Comparison of ENCODE assay signal across 26 cellular contexts in genomic region chr10:124537891-124538290, GRCh38.
"Had no signal": no experiment of that assay in that cellular context is flagged by ENCODE, and none has a peak within 500 bp of the region (broad histone marks: within the 10 kb centered on the region; RNA-seq: fewer than 3 reads in every experiment).

No MANE protein-coding gene starts in this region.

- DNase-seq: activated CD4-positive, alpha-beta memory T cell treated with anti-CD3 and anti-CD28 coated beads, Interleukin-2, amount 10 ng/mL, durations not matched to agents 7 days and 5 days; activated CD4-positive, alpha-beta T cell treated with anti-CD3 and anti-CD28 coated beads for 36 hours; activated CD4-positive, alpha-beta T cell treated with anti-CD3 and anti-CD28 coated beads, Interleukin-2, amount 50 U/mL, for 1 hour; activated CD8-positive, alpha-beta memory T cell treated with anti-CD3 and anti-CD28 coated beads, Interleukin-2, amount 50 U/mL, for 4 hours; activated gamma-delta T cell treated with Interleukin-2 at 50 U/mL for 16 hours; activated naive CD4-positive, alpha-beta T cell treated with anti-CD3 and anti-CD28 coated beads, Interleukin-2, amount 10 ng/mL, durations not matched to agents 7 days and 5 days; activated naive CD8-positive, alpha-beta T cell treated with anti-CD3 and anti-CD28 coated beads for 36 hours; activated T-cell treated with anti-CD3 and anti-CD28 coated beads, Interleukin-2, amount 50 U/mL, for 72 hours; brain microvascular endothelial cell; cerebellar nuclear complex; KG1; NCI-H1092; NCI-H1417; NCI-H1694; NCI-H2029; NCI-H2107; NCI-H2171 treated with DMSO at 0.1 percent for 48 hours; NCI-H226; NCI-H526; NCI-H82; PC-3; SIG-M5; T-helper 1 cell had no signal

- H3K27ac ChIP-seq: brain microvascular endothelial cell, cardiac muscle cell, VCaP had no signal

- H3K4me3 Mint-ChIP-seq: activated CD4-positive, alpha-beta memory T cell treated with anti-CD3 and anti-CD28 coated beads, Interleukin-2, amount 10 ng/mL, durations not matched to agents 7 days and 5 days; activated CD4-positive, alpha-beta T cell treated with anti-CD3 and anti-CD28 coated beads for 36 hours; activated naive CD4-positive, alpha-beta T cell treated with anti-CD3 and anti-CD28 coated beads, Interleukin-2, amount 10 ng/mL, durations not matched to agents 7 days and 5 days; activated naive CD8-positive, alpha-beta T cell treated with anti-CD3 and anti-CD28 coated beads for 36 hours; activated T-cell treated with anti-CD3 and anti-CD28 coated beads, Interleukin-2, amount 50 U/mL, for 72 hours had no signal

- H3K36me3 Mint-ChIP-seq: activated naive CD4-positive, alpha-beta T cell treated with anti-CD3 and anti-CD28 coated beads, Interleukin-2, amount 10 ng/mL, durations not matched to agents 7 days and 5 days; activated naive CD8-positive, alpha-beta T cell treated with anti-CD3 and anti-CD28 coated beads for 36 hours had no signal

- H3K36me3 ChIP-seq: brain microvascular endothelial cell, cardiac muscle cell had no signal

- H3K27me3 Mint-ChIP-seq: activated CD4-positive, alpha-beta memory T cell treated with anti-CD3 and anti-CD28 coated beads, Interleukin-2, amount 10 ng/mL, durations not matched to agents 7 days and 5 days; activated CD4-positive, alpha-beta T cell treated with anti-CD3 and anti-CD28 coated beads for 36 hours; activated naive CD8-positive, alpha-beta T cell treated with anti-CD3 and anti-CD28 coated beads for 36 hours had no signal

- H3K4me3 ChIP-seq: cardiac muscle cell had no signal

- H3K4me1 Mint-ChIP-seq: activated CD4-positive, alpha-beta memory T cell treated with anti-CD3 and anti-CD28 coated beads, Interleukin-2, amount 10 ng/mL, durations not matched to agents 7 days and 5 days; activated CD4-positive, alpha-beta T cell treated with anti-CD3 and anti-CD28 coated beads for 36 hours had no signal

- H3K27ac Mint-ChIP-seq: activated CD4-positive, alpha-beta memory T cell treated with anti-CD3 and anti-CD28 coated beads, Interleukin-2, amount 10 ng/mL, durations not matched to agents 7 days and 5 days; activated CD4-positive, alpha-beta T cell treated with anti-CD3 and anti-CD28 coated beads for 36 hours; activated naive CD4-positive, alpha-beta T cell treated with anti-CD3 and anti-CD28 coated beads, Interleukin-2, amount 10 ng/mL, durations not matched to agents 7 days and 5 days; activated naive CD8-positive, alpha-beta T cell treated with anti-CD3 and anti-CD28 coated beads for 36 hours; activated T-cell treated with anti-CD3 and anti-CD28 coated beads, Interleukin-2, amount 50 U/mL, for 72 hours; activated T-helper 2 cell treated with anti-CD3 and anti-CD28 coated beads, Interferon-gamma antibody, Interleukin-2, Interleukin-4, amounts not matched to agents 10 μg/mL and 5 μg/mL and 100 μg/mL, durations not matched to agents 14 hours and 24 hours and 36 hours had no signal

- H3K9me3 Mint-ChIP-seq: activated CD4-positive, alpha-beta memory T cell treated with anti-CD3 and anti-CD28 coated beads, Interleukin-2, amount 10 ng/mL, durations not matched to agents 7 days and 5 days; activated naive CD4-positive, alpha-beta T cell treated with anti-CD3 and anti-CD28 coated beads, Interleukin-2, amount 10 ng/mL, durations not matched to agents 7 days and 5 days; activated naive CD8-positive, alpha-beta T cell treated with anti-CD3 and anti-CD28 coated beads for 36 hours; activated T-cell treated with anti-CD3 and anti-CD28 coated beads, Interleukin-2, amount 50 U/mL, for 72 hours; activated T-helper 2 cell treated with anti-CD3 and anti-CD28 coated beads, Interferon-gamma antibody, Interleukin-2, Interleukin-4, amounts not matched to agents 10 μg/mL and 5 μg/mL and 100 μg/mL, durations not matched to agents 14 hours and 24 hours and 36 hours had no signal

- ATAC-seq: activated CD4-positive, alpha-beta T cell treated with anti-CD3 and anti-CD28 coated beads for 36 hours; activated T-cell treated with anti-CD3 and anti-CD28 coated beads, Interleukin-2, amount 50 U/mL, for 72 hours; PC-3 had no signal

- H3K27me3 ChIP-seq: brain microvascular endothelial cell, cardiac muscle cell had no signal
